ENCODE assay signal across 26 cellular contexts in the genomic region with DNA sequence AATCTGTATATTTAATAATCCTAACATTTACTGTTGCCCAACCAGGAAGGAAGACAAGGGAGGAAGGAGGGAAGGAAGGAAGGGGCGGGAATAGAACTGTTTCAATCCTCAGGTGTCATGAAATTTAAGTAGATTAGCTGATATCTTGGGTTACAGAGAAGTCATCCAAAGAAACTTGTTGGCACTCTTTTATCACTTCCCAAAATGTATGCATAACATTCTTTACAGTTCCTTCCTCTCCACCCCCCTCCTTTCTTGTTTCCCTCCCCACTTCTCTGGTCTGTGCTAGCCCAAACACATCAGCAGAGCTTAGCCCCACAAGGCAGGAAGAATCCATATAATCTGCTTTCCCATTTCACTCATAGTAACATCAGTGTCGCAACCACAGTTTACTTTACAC.
"Had no signal": no experiment of that assay in that cellular context is flagged by ENCODE, and none has a peak within 500 bp of the region (broad histone marks: within the 10 kb centered on the region; RNA-seq: fewer than 3 reads in every experiment).

No MANE protein-coding gene starts in this region.

- H2AFZ ChIP-seq: hepatocyte had no signal

- H3K4me3 ChIP-seq: esophagus muscularis mucosa, gastroesophageal sphincter, heart left ventricle, hepatocyte, left lung, prostate gland, right atrium auricular region, sigmoid colon, thoracic aorta, tibial nerve, upper lobe of left lung, uterus had no signal

- FAIRE-seq: endometrium, islet of Langerhans had no signal

- H3K36me3 ChIP-seq: esophagus muscularis mucosa, gastroesophageal sphincter, heart left ventricle, left lung, prostate gland, right atrium auricular region, sigmoid colon, thoracic aorta, tibial nerve, upper lobe of left lung, uterus had no signal

- H3K4me2 ChIP-seq: hepatocyte had no signal

- ATAC-seq: effector memory CD8-positive, alpha-beta T cell; foreskin keratinocyte; gastroesophageal sphincter; heart left ventricle; left cardiac atrium; left lung; naive thymus-derived CD4-positive, alpha-beta T cell; stimulated activated memory B cell treated with anti-CD40 and anti-IgM and Interleukin-4, amounts not matched to agents 10 μg/mL and 1 μg/mL and 100 μg/mL, for 72 hours; stimulated activated naive CD8-positive, alpha-beta T cell treated with anti-CD3 and anti-CD28 coated beads, Interleukin-15, Interleukin-2, amounts not matched to agents 100 U/mL and 50 U/mL, for 24 hours had no signal

- DNase-seq: cortex of kidney; effector memory CD8-positive, alpha-beta T cell; foreskin keratinocyte; heart left ventricle; left cardiac atrium; left lung; mesenchymal stem cell; midbrain; naive thymus-derived CD4-positive, alpha-beta T cell; nucleus accumbens; sigmoid colon; stimulated activated CD4-positive, alpha-beta T cell treated with anti-CD3 and anti-CD28 coated beads, Interleukin-4, amount 100 ng/mL, for 4 hours; stimulated activated naive CD8-positive, alpha-beta T cell treated with anti-CD3 and anti-CD28 coated beads, Interleukin-15, Interleukin-2, amounts not matched to agents 100 U/mL and 50 U/mL, for 24 hours; upper lobe of left lung; uterus had no signal

- H3K27ac ChIP-seq: epithelial cell of prostate, esophagus muscularis mucosa, foreskin keratinocyte, gastroesophageal sphincter, heart left ventricle, hepatocyte, left lung, prostate gland, right atrium auricular region, sigmoid colon, thoracic aorta, tibial nerve, upper lobe of left lung, uterus had no signal

- H3K27me3 ChIP-seq: esophagus muscularis mucosa, foreskin keratinocyte, gastroesophageal sphincter, heart left ventricle, hepatocyte, left lung, right atrium auricular region, sigmoid colon, tibial nerve, upper lobe of left lung, uterus had no signal

- H3K4me1 ChIP-seq: esophagus muscularis mucosa, foreskin keratinocyte, gastroesophageal sphincter, left lung, prostate gland, right atrium auricular region, sigmoid colon, tibial nerve, upper lobe of left lung, uterus had no signal

- H3K79me2 ChIP-seq: hepatocyte had no signal

- H3K9me3 ChIP-seq: esophagus muscularis mucosa, gastroesophageal sphincter, heart left ventricle, left lung, prostate gland, right atrium auricular region, sigmoid colon, thoracic aorta, tibial nerve, upper lobe of left lung, uterus had no signal
